In genomic region chr1:205380882-205381281, GRCh38 we compare ENCODE assay signal across 5 cellular contexts. TPM values are rescaled to one million over a fixed set of nuclear protein-coding genes. Genes with fewer than 3 reads are reported as not detected.
"Had no signal": no experiment of that assay in that cellular context is flagged by ENCODE, and none has a peak within 500 bp of the region (broad histone marks: within the 10 kb centered on the region; RNA-seq: fewer than 3 reads in every experiment).

No MANE protein-coding gene starts in this region.

- H2AFZ ChIP-seq: GM23338 had no signal

- H3K4me2 ChIP-seq: GM23338 had no signal

- H3K4me3 ChIP-seq: GM23338 had no signal

- DNase-seq: H9, HCEC 1CT, IMR-90 had no signal

RNA-seq across cellular contexts. Expression of gene KLHDC8A, which starts 24.2 kb away (rescaled TPM):
- total RNA-seq: HT-29, IMR-90 had no signal

RNA-seq across cellular contexts. Expression of gene LEMD1, which starts 41.0 kb away (rescaled TPM):
- total RNA-seq: IMR-90 had no signal
